Comparison of ENCODE assay signal across 28 cellular contexts in genomic region chr18:12011199-12011961, GRCh38. TPM values are rescaled to one million over a fixed set of nuclear protein-coding genes. Genes with fewer than 3 reads are reported as not detected.
A peak's percentile ranks its signal among the peaks of the same experiment; 100 is the strongest.
DNase-seq lines count a peak whose midpoint lies in the region; ATAC-seq and TF ChIP-seq lines count a peak whose summit lies in the region.
"Had no signal": no experiment of that assay in that cellular context is flagged by ENCODE, and none has a peak within 500 bp of the region (broad histone marks: within the 10 kb centered on the region; RNA-seq: fewer than 3 reads in every experiment).

No MANE protein-coding gene starts in this region.

- intact Hi-C loops in heart left ventricle (cut with DNase I), result loop anchor here in 1 of 10 donors (1.0 kb wide), 1 partner anchor 13 kb away; no protein-coding TSS in a partner anchor
- intact Hi-C loops in transverse colon (cut with DNase I; ENCODE audit: low total_unique reads), result loop anchor here (10.0 kb wide), 1 partner anchor 563 kb away; no protein-coding TSS in a partner anchor

- peak overlapping the region; percentile 73 for H3K4me2 ChIP-seq in osteoblast (ENCODE audit: insufficient read depth, low read length)
- H3K4me2 ChIP-seq: PC-9 had no signal

- H4K20me1 ChIP-seq in osteoblast (ENCODE audit: insufficient read depth, low read length), result no peaks in the 10 kb centered on the region

- H3K27ac ChIP-seq in heart left ventricle (peak overlapping the region in 10 of 12 donors; percentile 16 to 82 (median 62)), right atrium auricular region (peak overlapping the region in 1 of 2 donors; percentile 10), osteoblast (ENCODE audit: low read depth, low read length) (peak overlapping the region; percentile 74), transverse colon (peak overlapping the region; percentile 83 to 94 (median 89))
- H3K27ac ChIP-seq: GM23248, PC-9 had no signal

- in situ Hi-C loops in transverse colon (cut with MboI; ENCODE audit: low pct_ligation_motif_present in 1 of 4, low pct_unique_long_range_greater_than_20kb in 1 of 4, low sequenced_read_pairs in 3 of 4), result no loop called here

- WGBS in heart left ventricle, 4 donors, result 87 to 94% (median 93%) methylated on average over 6 to 8 of the region's 8 CpGs
- WGBS in transverse colon (ENCODE audit: low coverage in 1 of 2), 2 donors, result 76% methylated on average over 8 of the region's 8 CpGs; no CpG with 5 or more reads in 1 of the 2 donors

- TF ChIP-seq POLR2A in heart left ventricle (IDR thresholded peaks at IDR 0.05) (no peak), transverse colon (IDR thresholded peaks at IDR 0.05) (no peak)

- no peak for TF ChIP-seq CTCF in heart left ventricle (IDR thresholded peaks at IDR 0.05)
- TF ChIP-seq CTCF in right atrium auricular region (IDR thresholded peaks at IDR 0.05), result no peak
- no peak for TF ChIP-seq CTCF in osteoblast (IDR thresholded peaks at IDR 0.05; ENCODE audit: extremely low read depth, low read depth, low read length)
- TF ChIP-seq CTCF in transverse colon (IDR thresholded peaks at IDR 0.05), result no peak

- H3K9ac ChIP-seq in iPS-15b (ENCODE audit: low read depth, low read length), result peak overlapping the region; percentile 9
- H3K9ac ChIP-seq: GM23248 had no signal

- H3K79me2 ChIP-seq in osteoblast (ENCODE audit: insufficient read depth, low read length), result no peaks in the 10 kb centered on the region

- H3K9me3 ChIP-seq in heart left ventricle (no peaks in the 10 kb centered on the region), right atrium auricular region (no peaks in the 10 kb centered on the region), iPS-15b (ENCODE audit: control insufficient read depth, insufficient read depth, low read length) (no peaks in the 10 kb centered on the region), osteoblast (ENCODE audit: low read depth, low read length) (no peaks in the 10 kb centered on the region), transverse colon (no peaks in the 10 kb centered on the region)
- H3K9me3 ChIP-seq: ovary had no signal

- ATAC-seq in heart left ventricle (no peak), HG02759 (IDR thresholded peaks at IDR 0.05; ENCODE audit: unreplicated experiment) (no peak)
- ATAC-seq: GM12878; natural killer cell; stimulated activated memory B cell treated with anti-CD40 and anti-IgM and Interleukin-4, amounts not matched to agents 10 μg/mL and 1 μg/mL and 100 μg/mL, for 72 hours had no signal

- H3K27me3 ChIP-seq in heart left ventricle (no peaks in the 10 kb centered on the region), right atrium auricular region (no peaks in the 10 kb centered on the region), iPS-15b (ENCODE audit: control insufficient read depth, insufficient read depth, low read length) (no peaks in the 10 kb centered on the region), osteoblast (ENCODE audit: insufficient read depth, low read length) (no peaks in the 10 kb centered on the region), transverse colon (no peaks in the 10 kb centered on the region)
- H3K27me3 ChIP-seq: ovary had no signal

- H3K4me3 ChIP-seq in heart left ventricle, result no peak overlapping the region
- H3K4me3 ChIP-seq in right atrium auricular region, result no peak overlapping the region
- no peak overlapping the region for H3K4me3 ChIP-seq in iPS-15b (ENCODE audit: low read depth, low read length)
- peak overlapping the region; percentile 54 for H3K4me3 ChIP-seq in osteoblast (ENCODE audit: insufficient read depth, low read length)
- no peak overlapping the region for H3K4me3 ChIP-seq in transverse colon
- H3K4me3 ChIP-seq: GM12878, GM23248, ovary, PC-9 had no signal

- peaks cover 0 to 73% (median 28%) of the 10 kb centered on the region in 9 donors for H3K36me3 ChIP-seq in heart left ventricle
- peaks cover 18% of the 10 kb centered on the region for H3K36me3 ChIP-seq in right atrium auricular region
- peaks cover 28% of the 10 kb centered on the region for H3K36me3 ChIP-seq in iPS-15b (ENCODE audit: control insufficient read depth, insufficient read depth, low read length)
- no peaks in the 10 kb centered on the region for H3K36me3 ChIP-seq in osteoblast (ENCODE audit: insufficient read depth, low read length)
- no peaks in the 10 kb centered on the region for H3K36me3 ChIP-seq in transverse colon
- H3K36me3 ChIP-seq: ovary had no signal

- no peak for TF ChIP-seq EP300 in transverse colon (IDR thresholded peaks at IDR 0.05; ENCODE audit: low read depth)

- H3K4me1 ChIP-seq in heart left ventricle (peaks cover 0 to 41% (median 9%) of the 10 kb centered on the region in 12 donors), right atrium auricular region (peaks cover 0 to 25% of the 10 kb centered on the region in 2 donors), iPS-15b (ENCODE audit: control insufficient read depth, insufficient read depth, low read length) (no peaks in the 10 kb centered on the region), osteoblast (ENCODE audit: insufficient read depth, low read length) (peaks cover 39% of the 10 kb centered on the region), transverse colon (peaks cover 39 to 80% (median 60%) of the 10 kb centered on the region in 4 donors)

- H2AFZ ChIP-seq in osteoblast (ENCODE audit: low read length), result peak overlapping the region; percentile 73
- H2AFZ ChIP-seq: GM23248, PC-9 had no signal

- DNase-seq in heart left ventricle (no peak), right atrium auricular region (ENCODE audit: low spot score) (no peak), osteoblast (ENCODE audit: insufficient read length, low spot score, missing footprints) (peak; percentile 48), transverse colon (no peak), DMS 273 treated with DMSO at 0.1 percent for 48 hours (lab: John Stamatoyannopoulos, UW) (no peak)
- DNase-seq in central memory CD4-positive, alpha-beta T cell, result no peak
- DNase-seq: 8988T; activated CD4-positive, alpha-beta T cell treated with anti-CD3 and anti-CD28 coated beads, Interleukin-2, amount 10 ng/mL, durations not matched to agents 24 days and 14 days; activated gamma-delta T cell treated with Interleukin-2 at 50 U/mL for 16 hours; activated T-cell treated with anti-CD3 and anti-CD28 coated beads, Interleukin-2, amount 50 U/mL, for 24 hours; Calu3; cerebellar nuclear complex; GM23248; HFFc6; natural killer cell; NCI-H1048; NCI-H187 treated with DMSO at 0.1 percent for 48 hours; NCI-H526; NK-92 treated with Interleukin-12 subunit alpha and Interleukin-12 subunit beta, amount 100 ng/mL, for 24 hours; PC-9; SHP77 treated with DMSO at 0.1 percent for 48 hours; stimulated activated CD4-positive, alpha-beta T cell treated with anti-CD3 and anti-CD28 coated beads, Interleukin-4, amount 100 ng/mL, for 4 hours; T-helper 9 cell had no signal

RNA-seq across cellular contexts. Expression of gene IMPA2, which starts 30.1 kb away (rescaled TPM):
- total RNA-seq in heart left ventricle, result 10 to 100 TPM; 18.1 to 73.0 (median 44.3) TPM
- polyA plus RNA-seq in heart left ventricle, result 10 to 100 TPM; 19.9 to 34.9 TPM
- 10 to 100 TPM; 20.2 to 22.9 TPM for total RNA-seq in right atrium auricular region
- 11.2 and 14.4 TPM in 2 replicates for total RNA-seq in osteoblast
- 100 to 1,000 TPM in 1 of 4 donors, 10 to 100 TPM in 3; 50.1 to 290 (median 84.6) TPM for total RNA-seq in transverse colon
